In the genomic region with DNA sequence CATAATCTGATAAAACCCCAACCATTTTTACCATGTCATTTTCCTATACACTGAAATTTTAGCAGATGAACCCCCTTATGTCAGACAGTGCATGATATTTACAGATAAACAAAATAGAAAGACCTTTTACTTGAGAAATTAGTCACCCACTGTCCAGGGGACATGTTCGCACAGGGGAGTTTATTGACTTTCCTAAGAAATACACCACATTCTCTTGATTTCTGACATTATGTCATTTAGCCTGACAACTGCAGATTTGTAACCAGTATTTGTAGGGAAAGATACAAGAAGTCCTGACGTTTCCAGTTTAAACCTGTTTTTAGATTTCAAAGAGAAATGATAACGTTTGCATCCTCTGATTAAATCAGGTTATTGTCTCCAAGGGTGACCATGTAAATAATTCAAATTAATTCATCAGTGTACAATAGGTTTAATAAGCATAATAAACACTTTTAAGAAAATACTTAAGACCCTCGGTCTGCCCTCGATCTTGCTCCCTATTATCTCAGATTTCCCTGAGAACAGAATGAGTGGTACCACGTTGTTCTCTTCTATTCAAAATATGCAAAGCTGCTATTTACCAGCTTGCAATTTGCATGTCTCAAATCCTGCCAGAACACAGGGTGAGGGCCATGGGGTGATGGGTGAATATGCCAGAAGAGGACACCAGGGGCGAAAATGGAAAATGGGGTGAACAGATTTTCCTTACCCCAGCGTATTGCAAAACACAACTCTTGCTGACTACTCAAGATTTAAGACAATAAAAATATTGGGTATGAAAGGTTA, we compare ENCODE assay signal across 15 cellular contexts.
"Had no signal": no experiment of that assay in that cellular context is flagged by ENCODE, and none has a peak within 500 bp of the region (broad histone marks: within the 10 kb centered on the region; RNA-seq: fewer than 3 reads in every experiment).

No MANE protein-coding gene starts in this region.

- H3K9me3 ChIP-seq: adrenal gland had no signal

- H3K4me3 Mint-ChIP-seq: activated B cell treated with CpG ODN at 0.5 μM for 24 hours; activated CD4-positive, alpha-beta T cell treated with anti-CD3 and anti-CD28 coated beads, Interleukin-2, amount 10 ng/mL, durations not matched to agents 24 days and 14 days; activated naive CD4-positive, alpha-beta T cell treated with anti-CD3 and anti-CD28 coated beads, Interleukin-2, amount 10 ng/mL, durations not matched to agents 7 days and 5 days; stimulated activated naive CD8-positive, alpha-beta T cell treated with anti-CD3 and anti-CD28 coated beads, Interleukin-15, Interleukin-2, amounts not matched to agents 100 ng/mL and 50 ng/mL, for 24 hours; T-helper 1 cell treated with Interleukin-12 subunit alpha and Interleukin-12 subunit beta and Interleukin-4 antibody, amounts not matched to agents 30 μg/mL and 1 μg/mL, for 36 hours had no signal

- H3K9me3 Mint-ChIP-seq: activated B cell treated with CpG ODN at 0.5 μM for 24 hours; activated CD4-positive, alpha-beta T cell treated with anti-CD3 and anti-CD28 coated beads, Interleukin-2, amount 10 ng/mL, durations not matched to agents 24 days and 14 days; activated naive CD4-positive, alpha-beta T cell treated with anti-CD3 and anti-CD28 coated beads, Interleukin-2, amount 10 ng/mL, durations not matched to agents 7 days and 5 days; activated T-helper 2 cell treated with anti-CD3 and anti-CD28 coated beads, Interferon-gamma antibody, Interleukin-2, Interleukin-4, amounts not matched to agents 10 μg/mL and 5 μg/mL and 100 μg/mL, durations not matched to agents 14 hours and 24 hours and 36 hours; natural killer cell treated with Interleukin-12 subunit alpha and Interleukin-12 subunit beta and Interleukin-15 and Interleukin-18, amount 100 ng/mL, for 72 hours; stimulated activated naive CD8-positive, alpha-beta T cell treated with anti-CD3 and anti-CD28 coated beads, Interleukin-15, Interleukin-2, amounts not matched to agents 100 ng/mL and 50 ng/mL, for 24 hours; T-helper 1 cell treated with Interleukin-12 subunit alpha and Interleukin-12 subunit beta and Interleukin-4 antibody, amounts not matched to agents 30 μg/mL and 1 μg/mL, for 36 hours had no signal

- H3K36me3 Mint-ChIP-seq: activated naive CD4-positive, alpha-beta T cell treated with anti-CD3 and anti-CD28 coated beads, Interleukin-2, amount 10 ng/mL, durations not matched to agents 7 days and 5 days; natural killer cell treated with Interleukin-12 subunit alpha and Interleukin-12 subunit beta and Interleukin-15 and Interleukin-18, amount 100 ng/mL, for 72 hours had no signal

- H3K36me3 ChIP-seq: adrenal gland, brain microvascular endothelial cell had no signal

- H3K4me3 ChIP-seq: adrenal gland had no signal

- H3K27ac Mint-ChIP-seq: activated B cell treated with CpG ODN at 0.5 μM for 24 hours; activated CD4-positive, alpha-beta T cell treated with anti-CD3 and anti-CD28 coated beads, Interleukin-2, amount 10 ng/mL, durations not matched to agents 24 days and 14 days; activated naive CD4-positive, alpha-beta T cell treated with anti-CD3 and anti-CD28 coated beads, Interleukin-2, amount 10 ng/mL, durations not matched to agents 7 days and 5 days; activated T-helper 2 cell treated with anti-CD3 and anti-CD28 coated beads, Interferon-gamma antibody, Interleukin-2, Interleukin-4, amounts not matched to agents 10 μg/mL and 5 μg/mL and 100 μg/mL, durations not matched to agents 14 hours and 24 hours and 36 hours; stimulated activated naive CD8-positive, alpha-beta T cell treated with anti-CD3 and anti-CD28 coated beads, Interleukin-15, Interleukin-2, amounts not matched to agents 100 ng/mL and 50 ng/mL, for 24 hours; T-helper 1 cell treated with Interleukin-12 subunit alpha and Interleukin-12 subunit beta and Interleukin-4 antibody, amounts not matched to agents 30 μg/mL and 1 μg/mL, for 36 hours had no signal

- H3K27me3 Mint-ChIP-seq: activated B cell treated with CpG ODN at 0.5 μM for 24 hours had no signal

- DNase-seq: activated B cell treated with CpG ODN at 0.5 μM for 24 hours; activated CD4-positive, alpha-beta T cell treated with anti-CD3 and anti-CD28 coated beads, Interleukin-2, amount 10 ng/mL, durations not matched to agents 24 days and 14 days; activated CD8-positive, alpha-beta memory T cell treated with anti-CD3 and anti-CD28 coated beads for 24 hours; activated naive CD4-positive, alpha-beta T cell treated with anti-CD3 and anti-CD28 coated beads, Interleukin-2, amount 10 ng/mL, durations not matched to agents 7 days and 5 days; activated T-cell treated with anti-CD3 and anti-CD28 coated beads for 4 hours; brain microvascular endothelial cell; left colon; stimulated activated CD4-positive, alpha-beta T cell treated with anti-CD3 and anti-CD28 coated beads, Interleukin-12 subunit alpha, Interleukin-12 subunit beta, amount 100 ng/mL, for 4 hours; stimulated activated CD4-positive, alpha-beta T cell treated with anti-CD3 and anti-CD28 coated beads, Interleukin-2, amount 100 ng/mL, for 48 hours had no signal

- H3K27me3 ChIP-seq: adrenal gland had no signal

- ATAC-seq: esophagus mucosa; left colon; natural killer cell treated with Interleukin-12 subunit alpha and Interleukin-12 subunit beta and Interleukin-15 and Interleukin-18, amount 100 ng/mL, for 72 hours had no signal

- H3K27ac ChIP-seq: adrenal gland, brain microvascular endothelial cell had no signal
